1 cellular context compared by ENCODE assay signal in the genomic region with DNA sequence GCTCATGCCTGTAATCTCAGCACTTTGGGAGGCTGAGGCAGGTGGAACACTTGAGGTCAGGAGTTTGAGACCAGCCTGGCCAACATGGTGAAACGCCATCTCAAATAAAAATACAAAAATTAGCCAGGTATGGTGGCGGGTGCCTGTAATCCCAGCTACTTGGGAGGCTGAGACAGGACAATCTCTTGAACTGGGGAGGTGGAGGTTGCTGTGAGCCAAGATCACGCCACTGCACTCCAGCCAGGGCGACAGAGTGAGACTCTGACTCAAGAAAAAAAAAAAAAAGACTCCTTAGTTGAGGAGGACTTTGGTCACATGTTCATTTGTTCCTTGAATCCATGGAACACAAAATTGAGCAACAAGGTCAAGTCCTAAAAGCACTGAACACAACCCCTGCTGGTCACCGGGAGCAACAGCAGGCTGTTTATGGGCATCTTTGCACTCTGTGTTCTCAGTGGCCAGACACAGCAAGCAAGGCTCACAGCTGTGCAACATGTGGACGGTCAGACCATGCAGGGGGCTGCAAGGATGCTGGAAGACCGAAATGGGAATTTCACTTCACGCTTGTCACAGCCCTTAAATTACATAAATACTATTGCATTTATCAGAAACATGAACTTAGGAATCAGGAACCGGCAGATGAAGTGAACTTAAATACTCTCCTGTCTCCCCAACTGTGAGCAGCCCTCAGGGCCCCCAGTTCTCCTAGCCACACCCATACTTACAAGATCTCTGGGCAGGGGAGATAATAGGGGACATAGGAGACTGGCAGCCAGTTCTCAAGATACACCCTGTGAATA.
TF ChIP-seq lines count a peak whose summit lies in the region.

No MANE protein-coding gene starts in this region.

TF ChIP-seq in WTC11, 78 proteins besides CTCF, POLR2A, EP300 and RAD21 (continued from another document):
- TF ChIP-seq, protein P1, sequence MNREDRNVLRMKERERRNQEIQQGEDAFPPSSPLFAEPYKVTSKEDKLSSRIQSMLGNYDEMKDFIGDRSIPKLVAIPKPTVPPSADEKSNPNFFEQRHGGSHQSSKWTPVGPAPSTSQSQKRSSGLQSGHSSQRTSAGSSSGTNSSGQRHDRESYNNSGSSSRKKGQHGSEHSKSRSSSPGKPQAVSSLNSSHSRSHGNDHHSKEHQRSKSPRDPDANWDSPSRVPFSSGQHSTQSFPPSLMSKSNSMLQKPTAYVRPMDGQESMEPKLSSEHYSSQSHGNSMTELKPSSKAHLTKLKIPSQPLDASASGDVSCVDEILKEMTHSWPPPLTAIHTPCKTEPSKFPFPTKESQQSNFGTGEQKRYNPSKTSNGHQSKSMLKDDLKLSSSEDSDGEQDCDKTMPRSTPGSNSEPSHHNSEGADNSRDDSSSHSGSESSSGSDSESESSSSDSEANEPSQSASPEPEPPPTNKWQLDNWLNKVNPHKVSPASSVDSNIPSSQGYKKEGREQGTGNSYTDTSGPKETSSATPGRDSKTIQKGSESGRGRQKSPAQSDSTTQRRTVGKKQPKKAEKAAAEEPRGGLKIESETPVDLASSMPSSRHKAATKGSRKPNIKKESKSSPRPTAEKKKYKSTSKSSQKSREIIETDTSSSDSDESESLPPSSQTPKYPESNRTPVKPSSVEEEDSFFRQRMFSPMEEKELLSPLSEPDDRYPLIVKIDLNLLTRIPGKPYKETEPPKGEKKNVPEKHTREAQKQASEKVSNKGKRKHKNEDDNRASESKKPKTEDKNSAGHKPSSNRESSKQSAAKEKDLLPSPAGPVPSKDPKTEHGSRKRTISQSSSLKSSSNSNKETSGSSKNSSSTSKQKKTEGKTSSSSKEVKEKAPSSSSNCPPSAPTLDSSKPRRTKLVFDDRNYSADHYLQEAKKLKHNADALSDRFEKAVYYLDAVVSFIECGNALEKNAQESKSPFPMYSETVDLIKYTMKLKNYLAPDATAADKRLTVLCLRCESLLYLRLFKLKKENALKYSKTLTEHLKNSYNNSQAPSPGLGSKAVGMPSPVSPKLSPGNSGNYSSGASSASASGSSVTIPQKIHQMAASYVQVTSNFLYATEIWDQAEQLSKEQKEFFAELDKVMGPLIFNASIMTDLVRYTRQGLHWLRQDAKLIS (CRISPR knock-in tag; IDR thresholded peaks at IDR 0.05; ENCODE audit: borderline replicate concordance) = no peak
